14 cellular contexts compared by ENCODE assay signal in genomic region chr2:31136000-31136399, GRCh38.
"Had no signal": no experiment of that assay in that cellular context is flagged by ENCODE, and none has a peak within 500 bp of the region (broad histone marks: within the 10 kb centered on the region; RNA-seq: fewer than 3 reads in every experiment).

No MANE protein-coding gene starts in this region.

- H3K27ac Mint-ChIP-seq: activated CD4-positive, alpha-beta memory T cell treated with anti-CD3 and anti-CD28 coated beads for 36 hours; activated naive CD8-positive, alpha-beta T cell; natural killer cell treated with Interleukin-12 subunit alpha and Interleukin-12 subunit beta and Interleukin-15 and Interleukin-18, amount 100 ng/mL, for 72 hours had no signal

- ATAC-seq: left lobe of liver; natural killer cell treated with Interleukin-12 subunit alpha and Interleukin-12 subunit beta and Interleukin-15 and Interleukin-18, amount 100 ng/mL, for 72 hours had no signal

- H3K9me3 ChIP-seq: esophagus muscularis mucosa, thyroid gland, vagina had no signal

- H3K36me3 Mint-ChIP-seq: activated CD4-positive, alpha-beta memory T cell treated with anti-CD3 and anti-CD28 coated beads for 36 hours; activated naive CD8-positive, alpha-beta T cell; natural killer cell treated with Interleukin-12 subunit alpha and Interleukin-12 subunit beta and Interleukin-15 and Interleukin-18, amount 100 ng/mL, for 72 hours had no signal

- H3K27me3 ChIP-seq: thyroid gland, vagina had no signal

- H3K4me3 Mint-ChIP-seq: activated CD4-positive, alpha-beta memory T cell treated with anti-CD3 and anti-CD28 coated beads for 36 hours had no signal

- H3K36me3 ChIP-seq: esophagus muscularis mucosa, thyroid gland, vagina had no signal

- H3K4me3 ChIP-seq: esophagus muscularis mucosa, skin epidermis, thyroid gland, vagina had no signal

- DNase-seq: activated CD4-positive, alpha-beta memory T cell treated with anti-CD3 and anti-CD28 coated beads for 36 hours; activated gamma-delta T cell; activated T-cell treated with anti-CD3 and anti-CD28 coated beads, Interleukin-2, amount 50 U/mL, for 48 hours; amygdala; dorsolateral prefrontal cortex; retina; T-helper 9 cell; thyroid gland had no signal

- H3K9me3 Mint-ChIP-seq: activated CD4-positive, alpha-beta memory T cell treated with anti-CD3 and anti-CD28 coated beads for 36 hours; natural killer cell treated with Interleukin-12 subunit alpha and Interleukin-12 subunit beta and Interleukin-15 and Interleukin-18, amount 100 ng/mL, for 72 hours had no signal

- H3K27ac ChIP-seq: dorsolateral prefrontal cortex, esophagus muscularis mucosa, skin epidermis, thyroid gland, vagina had no signal
